ENCODE assay signal across 14 cellular contexts in the genomic region with DNA sequence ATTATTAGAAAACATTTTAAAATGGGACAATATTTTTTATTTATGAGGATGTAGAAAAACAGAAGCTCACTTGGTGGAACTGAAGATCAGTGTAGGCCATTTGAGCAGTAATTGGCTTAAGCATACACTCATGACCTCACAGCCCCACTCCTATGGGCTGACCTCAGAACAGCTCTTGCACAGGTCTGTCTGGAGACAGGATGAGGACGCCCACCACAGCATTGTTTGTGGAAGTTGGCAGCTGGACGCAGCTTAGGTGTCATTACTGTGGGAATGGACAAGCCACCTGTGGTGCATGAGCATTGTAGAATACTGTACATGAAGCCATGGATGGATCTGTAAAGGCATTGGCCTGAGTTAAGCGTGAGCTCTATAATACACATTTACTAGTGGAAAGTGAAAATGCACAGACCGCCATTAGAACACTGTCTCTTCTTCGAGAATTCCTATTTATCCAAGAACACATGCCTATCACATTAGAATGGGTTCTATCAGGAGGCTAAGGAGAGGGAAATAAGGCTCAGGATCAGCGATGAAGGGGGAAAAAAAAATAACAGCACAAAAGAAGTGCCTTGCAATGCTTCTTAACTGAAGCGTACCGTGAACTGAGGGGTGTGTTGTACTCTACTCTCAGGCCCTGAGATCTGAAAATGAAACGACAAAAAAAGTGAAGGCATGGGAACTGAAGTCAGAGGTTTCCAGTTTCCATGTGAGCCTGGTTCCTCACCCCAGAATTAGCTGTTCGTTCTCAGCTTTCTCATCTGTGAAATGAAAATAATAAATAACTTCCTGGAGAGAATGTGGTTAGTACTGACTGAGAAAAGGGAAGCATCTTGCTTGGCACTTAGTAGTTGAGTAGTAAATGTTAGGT. TPM values are rescaled to one million over a fixed set of nuclear protein-coding genes. Genes with fewer than 3 reads are reported as not detected.
DNase-seq lines count a peak whose midpoint lies in the region; ATAC-seq and FAIRE-seq lines count a peak whose summit lies in the region.
"Had no signal": no experiment of that assay in that cellular context is flagged by ENCODE, and none has a peak within 500 bp of the region (broad histone marks: within the 10 kb centered on the region; RNA-seq: fewer than 3 reads in every experiment).

No MANE protein-coding gene starts in this region.

- ATAC-seq in GM18498 (IDR thresholded peaks at IDR 0.05; ENCODE audit: unreplicated experiment) (peak; percentile 90), GM19455 (IDR thresholded peaks at IDR 0.05; ENCODE audit: unreplicated experiment) (peak; percentile 90), HG02885 (IDR thresholded peaks at IDR 0.05; ENCODE audit: poor library complexity, unreplicated experiment) (peak; percentile 86), HG03571 (IDR thresholded peaks at IDR 0.05; ENCODE audit: unreplicated experiment) (peak; percentile 91)
- ATAC-seq in activated CD8-positive, alpha-beta memory T cell treated with anti-CD3 and anti-CD28 coated beads, Interleukin-2, amount 10 ng/mL, durations not matched to agents 7 days and 5 days: no peak
- ATAC-seq: sciatic nerve had no signal

- CTCF ChIA-PET in activated CD8-positive, alpha-beta memory T cell treated with anti-CD3 and anti-CD28 coated beads, Interleukin-2, amount 10 ng/mL, durations not matched to agents 7 days and 5 days (lab: Charles Lee): no interaction called here

- no peaks in the 10 kb centered on the region for H3K36me3 Mint-ChIP-seq in activated CD8-positive, alpha-beta memory T cell treated with anti-CD3 and anti-CD28 coated beads, Interleukin-2, amount 10 ng/mL, durations not matched to agents 7 days and 5 days
- H3K36me3 Mint-ChIP-seq: CD4-positive, CD25-positive, alpha-beta regulatory T cell; mesothelial cell of epicardium had no signal

- no peak for FAIRE-seq in frontal cortex (lab: Jason Lieb, UNC)
- FAIRE-seq: urothelium cell line had no signal

- DNase-seq in activated CD8-positive, alpha-beta memory T cell treated with anti-CD3 and anti-CD28 coated beads, Interleukin-2, amount 10 ng/mL, durations not matched to agents 7 days and 5 days: no peak
- DNase-seq in NCI-H2029 treated with DMSO at 0.1 percent for 48 hours (lab: John Stamatoyannopoulos, UW): no peak
- DNase-seq in NCI-H82 (lab: John Stamatoyannopoulos, UW): no peak
- no peak for DNase-seq in frontal cortex (ENCODE audit: low spot score in 2 of 2)
- DNase-seq: aorta; CD4-positive, CD25-positive, alpha-beta regulatory T cell; hypothalamus had no signal

- H3K27ac Mint-ChIP-seq in activated CD8-positive, alpha-beta memory T cell treated with anti-CD3 and anti-CD28 coated beads, Interleukin-2, amount 10 ng/mL, durations not matched to agents 7 days and 5 days: no peak overlapping the region
- H3K27ac Mint-ChIP-seq: CD4-positive, CD25-positive, alpha-beta regulatory T cell; mesothelial cell of epicardium had no signal

- H3K9me3 Mint-ChIP-seq in activated CD8-positive, alpha-beta memory T cell treated with anti-CD3 and anti-CD28 coated beads, Interleukin-2, amount 10 ng/mL, durations not matched to agents 7 days and 5 days (ENCODE audit: low read depth): no peaks in the 10 kb centered on the region
- H3K9me3 Mint-ChIP-seq: CD4-positive, CD25-positive, alpha-beta regulatory T cell; mesothelial cell of epicardium had no signal

- no peaks in the 10 kb centered on the region for H3K4me1 Mint-ChIP-seq in activated CD8-positive, alpha-beta memory T cell treated with anti-CD3 and anti-CD28 coated beads, Interleukin-2, amount 10 ng/mL, durations not matched to agents 7 days and 5 days
- H3K4me1 Mint-ChIP-seq: CD4-positive, CD25-positive, alpha-beta regulatory T cell; mesothelial cell of epicardium had no signal

- H3K27me3 Mint-ChIP-seq in activated CD8-positive, alpha-beta memory T cell treated with anti-CD3 and anti-CD28 coated beads, Interleukin-2, amount 10 ng/mL, durations not matched to agents 7 days and 5 days: no peaks in the 10 kb centered on the region
- H3K27me3 Mint-ChIP-seq: CD4-positive, CD25-positive, alpha-beta regulatory T cell had no signal

- H3K4me3 Mint-ChIP-seq in activated CD8-positive, alpha-beta memory T cell treated with anti-CD3 and anti-CD28 coated beads, Interleukin-2, amount 10 ng/mL, durations not matched to agents 7 days and 5 days: no peak overlapping the region
- H3K4me3 Mint-ChIP-seq: CD4-positive, CD25-positive, alpha-beta regulatory T cell; mesothelial cell of epicardium had no signal

RNA-seq across cellular contexts. Expression of a gene that starts 33.6 kb away (rescaled TPM):
- not detected for total RNA-seq in activated CD8-positive, alpha-beta memory T cell treated with anti-CD3 and anti-CD28 coated beads, Interleukin-2, amount 10 ng/mL, durations not matched to agents 7 days and 5 days
- 7.3 TPM for total RNA-seq in frontal cortex
- total RNA-seq: CD4-positive, CD25-positive, alpha-beta regulatory T cell; mesothelial cell of epicardium had no signal
